ENCODE assay signal across 10 cellular contexts in the genomic region with DNA sequence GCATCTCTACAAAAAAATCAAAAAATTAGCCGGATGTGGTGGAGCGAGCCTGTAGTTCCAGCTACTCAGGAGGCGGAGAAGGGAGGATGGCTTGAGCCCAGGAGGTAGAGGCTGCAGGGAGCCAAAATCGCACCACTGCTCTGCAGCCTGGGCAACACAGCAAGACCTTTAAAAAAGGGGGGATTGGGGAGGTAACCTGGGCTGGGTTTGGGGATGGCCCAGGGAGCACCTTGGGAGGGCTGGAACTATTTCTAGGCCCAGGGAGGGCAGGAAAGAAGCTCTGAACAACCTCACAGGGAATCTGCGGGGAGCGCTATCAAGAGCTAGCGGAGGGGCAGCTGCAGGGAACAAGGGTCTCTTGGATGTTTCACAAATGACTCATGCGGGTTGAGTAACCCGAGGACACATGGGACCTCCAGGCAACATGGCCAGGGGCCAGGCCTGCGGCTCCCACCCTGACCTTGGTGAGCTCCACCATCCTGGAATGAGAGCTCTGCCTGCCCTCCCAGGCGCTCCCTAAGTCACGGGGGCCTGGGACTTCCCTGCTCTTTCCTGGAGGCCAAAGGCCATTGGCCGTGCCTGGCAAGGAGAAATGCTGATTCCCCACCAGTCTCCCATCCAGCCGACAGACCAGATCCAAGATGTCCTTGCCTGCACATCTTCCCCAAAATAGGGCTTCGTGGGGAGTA. TPM values are rescaled to one million over a fixed set of nuclear protein-coding genes. Genes with fewer than 3 reads are reported as not detected.
DNase-seq lines count a peak whose midpoint lies in the region; ATAC-seq and TF ChIP-seq lines count a peak whose summit lies in the region.
"Had no signal": no experiment of that assay in that cellular context is flagged by ENCODE, and none has a peak within 500 bp of the region (broad histone marks: within the 10 kb centered on the region; RNA-seq: fewer than 3 reads in every experiment).

No MANE protein-coding gene starts in this region.

- POLR2A ChIA-PET in SK-N-SH (lab: Yijun Ruan, JAX) (interaction anchor here (0.8 to 1.8 kb wide), 3 partner anchors 31 to 49 kb away, joined by 3 to 6 read pairs (median 3); no protein-coding TSS in a partner anchor), HEK293T (lab: Yijun Ruan, JAX) (no interaction called here)

- H3K4me2 ChIP-seq in SK-N-SH, result peak overlapping the region; percentile 66
- H3K4me2 ChIP-seq in trophoblast cell (ENCODE audit: low read length), result peak overlapping the region; percentile 12

- no peaks in the 10 kb centered on the region for H3K27me3 ChIP-seq in SK-N-SH (ENCODE audit: insufficient read depth)
- H3K27me3 ChIP-seq in heart left ventricle, result peaks cover 0 to 17% (median 0%) of the 10 kb centered on the region in 9 donors
- no peaks in the 10 kb centered on the region for H3K27me3 ChIP-seq in trophoblast cell (ENCODE audit: insufficient read depth, low read length)
- H3K27me3 ChIP-seq: dorsolateral prefrontal cortex had no signal

- CTCF ChIA-PET in SK-N-SH (lab: Yijun Ruan, JAX) (interaction anchor here (1.0 to 9.3 kb wide), 18 partner anchors 8 to 187 kb away, joined by 3 to 83 read pairs (median 5); partner anchors contain the start of gene ADAMTSL2), HEK293T (lab: Yijun Ruan, JAX) (interaction anchor here (1.0 to 1.1 kb wide), 2 partner anchors 28 to 228 kb away, joined by 3 to 9 read pairs; no protein-coding TSS in a partner anchor)

- H2BK120ac ChIP-seq in trophoblast cell (ENCODE audit: insufficient read depth, low read length, poor library complexity), result peak overlapping the region; percentile 58

- no peaks in the 10 kb centered on the region for H4K20me1 ChIP-seq in SK-N-SH (ENCODE audit: insufficient read depth)

- ATAC-seq in heart left ventricle (peak in 3 of 4 donors; percentile 43 to 62 (median 53)), GM21515 (IDR thresholded peaks at IDR 0.05; ENCODE audit: unreplicated experiment) (no peak)

- H3F3A ChIP-seq in SK-N-SH (replicated peaks; ENCODE audit: insufficient read depth), result peaks cover 18% of the 10 kb centered on the region

- H4K91ac ChIP-seq in trophoblast cell (ENCODE audit: low read depth, low read length), result peak overlapping the region; percentile 88

- no peak overlapping the region for H2AK5ac ChIP-seq in trophoblast cell (ENCODE audit: low read length)

- H3K23ac ChIP-seq in trophoblast cell (ENCODE audit: low read length), result no peak overlapping the region

- H2AFZ ChIP-seq in SK-N-SH (ENCODE audit: low read depth) (peak overlapping the region; percentile 20; the same call in 1 of the 2 replicates), trophoblast cell (ENCODE audit: insufficient read depth, low read length, poor library complexity) (no peak overlapping the region)

- H3K4me3 ChIP-seq in SK-N-SH (ENCODE audit: low read depth in 2 of 2, low read length in 1 of 2) (no peak overlapping the region; a peak in 1 of 4 replicates), heart left ventricle (no peak overlapping the region), trophoblast cell (ENCODE audit: low read depth, low read length) (no peak overlapping the region)
- H3K4me3 ChIP-seq: dorsolateral prefrontal cortex, HAP-1 had no signal

- H2BK5ac ChIP-seq in trophoblast cell (ENCODE audit: low read depth, low read length, poor library complexity), result peak overlapping the region; percentile 5

- intact Hi-C loops in heart left ventricle (cut with DNase I), result loop anchor here in 2 of 10 donors (1.0 to 10.0 kb wide), 3 partner anchors 31 to 110 kb away; partner anchors contain the start of gene FAM163B (in 1 of the 2)

- no peak overlapping the region for H3K14ac ChIP-seq in trophoblast cell (ENCODE audit: low read length)

- no peak overlapping the region for H4K12ac ChIP-seq in trophoblast cell (ENCODE audit: low read depth, low read length)

- no peaks in the 10 kb centered on the region for H3K36me3 ChIP-seq in SK-N-SH (replicated peaks in 1 of 2; ENCODE audit: control insufficient read depth in 1 of 2, insufficient read depth in 2 of 2, low read length in 1 of 2)
- no peaks in the 10 kb centered on the region for H3K36me3 ChIP-seq in heart left ventricle
- no peaks in the 10 kb centered on the region for H3K36me3 ChIP-seq in trophoblast cell (ENCODE audit: control insufficient read depth in 1 of 2, insufficient read depth in 2 of 2, low read length in 2 of 2)
- H3K36me3 ChIP-seq: HAP-1 had no signal

- DNase-seq in ELR (ENCODE audit: low read depth), result peak; percentile 97
- DNase-seq in SK-N-SH, result peak; percentile 59
- DNase-seq in heart left ventricle, result peak; percentile 49 to 88 (median 82)
- peak in 1 of 2 donors; percentile 33 for DNase-seq in trophoblast cell
- DNase-seq in epidermal melanocyte (ENCODE audit: insufficient read length, low spot score), result no peak
- no peak for DNase-seq in HEK293T (ENCODE audit: extremely low spot score)
- no peak for DNase-seq in SIG-M5 (lab: John Stamatoyannopoulos, UW)

- H3K9me3 ChIP-seq in SK-N-SH (no peaks in the 10 kb centered on the region), heart left ventricle (no peaks in the 10 kb centered on the region), trophoblast cell (ENCODE audit: insufficient read depth, low read depth, low read length) (no peaks in the 10 kb centered on the region)
- H3K9me3 ChIP-seq: HAP-1 had no signal

- H3K79me2 ChIP-seq in SK-N-SH (ENCODE audit: insufficient read depth), result no peaks in the 10 kb centered on the region
- peaks cover 2% of the 10 kb centered on the region for H3K79me2 ChIP-seq in trophoblast cell (ENCODE audit: control insufficient read depth, insufficient read depth, low read length, poor library complexity)

- H3K4me1 ChIP-seq in SK-N-SH (ENCODE audit: control insufficient read depth in 1 of 2, insufficient read depth in 2 of 2, low read depth in 1 of 2, low read length in 1 of 2) (peaks cover 25 to 33% of the 10 kb centered on the region in 2 experiments; a peak in 3 of 4 replicates), heart left ventricle (peaks cover 0 to 31% (median 10%) of the 10 kb centered on the region in 12 donors), trophoblast cell (ENCODE audit: control insufficient read depth in 1 of 2, insufficient read depth in 2 of 2, low read length in 2 of 2) (peaks cover 24 to 34% of the 10 kb centered on the region in 2 experiments)
- H3K4me1 ChIP-seq: HAP-1 had no signal

- peaks cover 26% of the 10 kb centered on the region for H3K79me1 ChIP-seq in trophoblast cell (ENCODE audit: low read length)

- H3K9me2 ChIP-seq in SK-N-SH, result no peaks in the 10 kb centered on the region

- H3K4ac ChIP-seq in trophoblast cell (ENCODE audit: low read depth, low read length), result peak overlapping the region; percentile 14

- H2BK12ac ChIP-seq in trophoblast cell (ENCODE audit: low read length), result peak overlapping the region; percentile 48

- TF ChIP-seq POLR2A in heart left ventricle (IDR thresholded peaks at IDR 0.05), result no peak

- H3K9ac ChIP-seq in SK-N-SH, result peak overlapping the region; percentile 65
- no peak overlapping the region for H3K9ac ChIP-seq in trophoblast cell (ENCODE audit: low read length)

- TF ChIP-seq EP300 in SK-N-SH (IDR thresholded peaks at IDR 0.05; ENCODE audit: borderline replicate concordance in 1 of 2, low read depth in 1 of 2, low read length in 1 of 2), result peak in 1 of 2 experiments; percentile 9; a peak in 1 of 4 replicates

- WGBS in SK-N-SH (ENCODE audit: low lambda C conversion rate), result 70% methylated on average over 9 of the region's 15 CpGs
- WGBS in heart left ventricle, 4 donors, result 63 to 70% (median 65%) methylated on average over 15 of the region's 15 CpGs
- no CpG with 5 or more reads among the region's 15 CpGs for WGBS in trophoblast cell (ENCODE audit: extremely low coverage, insufficient coverage, insufficient read length)

- TF ChIP-seq RAD21 in SK-N-SH (IDR thresholded peaks at IDR 0.05; ENCODE audit: low read length), result no peak

- H3K27ac ChIP-seq in SK-N-SH (ENCODE audit: low read depth in 2 of 2, low read length in 1 of 2), result peak overlapping the region; percentile 58 to 89
- peak overlapping the region in 9 of 12 donors; percentile 13 to 76 (median 52) for H3K27ac ChIP-seq in heart left ventricle
- H3K27ac ChIP-seq in trophoblast cell (ENCODE audit: low read depth, low read length), result peak overlapping the region; percentile 43
- H3K27ac ChIP-seq: dorsolateral prefrontal cortex had no signal

- peak overlapping the region; percentile 45 for H4K8ac ChIP-seq in trophoblast cell (ENCODE audit: low read depth, low read length)

- TF ChIP-seq CTCF in SK-N-SH (IDR thresholded peaks at IDR 0.05) (no peak), heart left ventricle (IDR thresholded peaks at IDR 0.05) (no peak)

- no peak overlapping the region for H3K18ac ChIP-seq in trophoblast cell (ENCODE audit: low read length)

TF ChIP-seq in SK-N-SH, 30 proteins besides CTCF, POLR2A, EP300 and RAD21 (continues in another document):
- TF ChIP-seq YY1 (IDR thresholded peaks at IDR 0.05; ENCODE audit: low read depth) (no peak), EZH2phosphoT487 (IDR thresholded peaks at IDR 0.05; ENCODE audit: borderline replicate concordance, low read depth) (no peak), FOXJ3 (CRISPR knock-in tag; IDR thresholded peaks at IDR 0.05) (no peak)
- TF ChIP-seq, protein P1, sequence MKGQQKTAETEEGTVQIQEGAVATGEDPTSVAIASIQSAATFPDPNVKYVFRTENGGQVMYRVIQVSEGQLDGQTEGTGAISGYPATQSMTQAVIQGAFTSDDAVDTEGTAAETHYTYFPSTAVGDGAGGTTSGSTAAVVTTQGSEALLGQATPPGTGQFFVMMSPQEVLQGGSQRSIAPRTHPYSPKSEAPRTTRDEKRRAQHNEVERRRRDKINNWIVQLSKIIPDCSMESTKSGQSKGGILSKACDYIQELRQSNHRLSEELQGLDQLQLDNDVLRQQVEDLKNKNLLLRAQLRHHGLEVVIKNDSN (IDR thresholded peaks at IDR 0.05; ENCODE audit: borderline replicate concordance, low read depth), result no peak

TF ChIP-seq in HEK293T, 16 proteins besides CTCF, POLR2A, EP300 and RAD21:
- TF ChIP-seq ELF4 (IDR thresholded peaks at IDR 0.05) (no peak), FOXM1 (IDR thresholded peaks at IDR 0.05; ENCODE audit: borderline replicate concordance) (no peak), SP1 (IDR thresholded peaks at IDR 0.05) (no peak), BHLHE40 (IDR thresholded peaks at IDR 0.05; ENCODE audit: borderline replicate concordance) (no peak), ZNF384 (IDR thresholded peaks at IDR 0.05) (no peak), HDGF (IDR thresholded peaks at IDR 0.05; ENCODE audit: borderline replicate concordance) (no peak), L3MBTL2 (conservative IDR thresholded peaks at IDR 0.05) (no peak), FOXA1 (IDR thresholded peaks at IDR 0.05) (no peak)
TF ChIP-seq in HEK293T: peak in this region for 0.

RNA-seq across cellular contexts. Expression of gene SARDH, which starts 23.4 kb away (rescaled TPM):
- 2.9 and 5.9 TPM in 2 replicates for polyA plus RNA-seq in SK-N-SH (2012; rRNA removed)
- 1.6 and 3.0 TPM in 2 replicates for polyA plus RNA-seq in SK-N-SH (2012; cell fraction: cytosol; rRNA removed)
- 9.9 and 14.3 TPM in 2 replicates for polyA plus RNA-seq in SK-N-SH (2012; cell fraction: nucleus; rRNA removed)
- 1 to 10 TPM in 2 of 9 donors, under 1 TPM in 7; 0.23 to 1.7 (median 0.70) TPM for total RNA-seq in heart left ventricle
- under 1 TPM; 0.19 to 0.29 TPM for polyA plus RNA-seq in heart left ventricle
- 0.88 and 0.90 TPM in 2 replicates for polyA plus RNA-seq in trophoblast cell (2013)

Comparison
In these comparisons a context has a peak if more than half of its experiments do, and no peak if none do; other contexts are left out.
1. DNase-seq: peak in ELR (single experiment), SK-N-SH (single experiment) and heart left ventricle (5 of 5); none in epidermal melanocyte (single experiment), HEK293T (single experiment) and SIG-M5 (single experiment).
2. Peak in every context shown above with its lines, with median percentiles within 50 percentile points of each other: H3K27ac ChIP-seq.